8 cellular contexts compared by ENCODE assay signal in genomic region chr17:16987830-16988601, GRCh38. TPM values are rescaled to one million over a fixed set of nuclear protein-coding genes. Genes with fewer than 3 reads are reported as not detected.
A peak's percentile ranks its signal among the peaks of the same experiment; 100 is the strongest.
DNase-seq lines count a peak whose midpoint lies in the region; ATAC-seq and TF ChIP-seq lines count a peak whose summit lies in the region.

No MANE protein-coding gene starts in this region.

- peak overlapping the region in 3 of 4 donors; percentile 4 to 28 (median 15) for H3K4me3 ChIP-seq in Peyer's patch

- DNase-seq in 8988T (peak; percentile 37), Peyer's patch (peak in 2 of 3 donors; percentile 94), left cardiac atrium (peak; percentile 71), smooth muscle cell of the brain vasculature (ENCODE audit: low read depth, low spot score) (peak; percentile 32), NCI-H82 treated with DMSO at 0.1 percent for 48 hours (lab: John Stamatoyannopoulos, UW; ENCODE audit: unreplicated experiment) (no peak)
- peak; percentile 37 for DNase-seq in activated T-helper 9 cell treated with anti-CD3 and anti-CD28 coated beads, Interleukin-2, amount 50 U/mL, for 16 hours (ENCODE audit: low read depth)

- H3K36me3 ChIP-seq in Peyer's patch: no peaks in the 10 kb centered on the region

- no peaks in the 10 kb centered on the region for H3K27me3 ChIP-seq in Peyer's patch

- H3K27ac ChIP-seq in Peyer's patch: peak overlapping the region; percentile 60 to 85 (median 78)

- no peaks in the 10 kb centered on the region for H3K9me3 ChIP-seq in Peyer's patch

- H3K4me1 ChIP-seq in Peyer's patch: peaks cover 0 to 28% (median 21%) of the 10 kb centered on the region in 4 donors

- intact Hi-C loops in left cardiac atrium (cut with DNase I): loop anchor here in 1 of 2 donors (10.0 kb wide), 1 partner anchor 73 kb away; no protein-coding TSS in a partner anchor

- TF ChIP-seq CTCF in Peyer's patch (IDR thresholded peaks at IDR 0.05): no peak

- TF ChIP-seq POLR2A in Peyer's patch (IDR thresholded peaks at IDR 0.05): no peak

- ATAC-seq in GM18868 (IDR thresholded peaks at IDR 0.05; ENCODE audit: unreplicated experiment): peak; percentile 70
- peak; percentile 63 for ATAC-seq in HG03025 (IDR thresholded peaks at IDR 0.05; ENCODE audit: low FRiP score, unreplicated experiment)
- peak; percentile 87 to 88 for ATAC-seq in left cardiac atrium

RNA-seq across cellular contexts. Expression of gene TNFRSF13B, which starts 16.1 kb away (rescaled TPM):
- total RNA-seq in Peyer's patch (10 to 100 TPM in 1 of 4 donors, 1 to 10 TPM in 1, not detected in 2; 3.2 to 86.6 TPM), left cardiac atrium (not detected)

RNA-seq across cellular contexts. Expression of gene MPRIP, which starts 54.2 kb away (rescaled TPM):
- total RNA-seq in Peyer's patch: 100 to 1,000 TPM; 141 to 305 (median 291) TPM
- 100 to 1,000 TPM; 247 to 329 TPM for total RNA-seq in left cardiac atrium
